In the genomic region with DNA sequence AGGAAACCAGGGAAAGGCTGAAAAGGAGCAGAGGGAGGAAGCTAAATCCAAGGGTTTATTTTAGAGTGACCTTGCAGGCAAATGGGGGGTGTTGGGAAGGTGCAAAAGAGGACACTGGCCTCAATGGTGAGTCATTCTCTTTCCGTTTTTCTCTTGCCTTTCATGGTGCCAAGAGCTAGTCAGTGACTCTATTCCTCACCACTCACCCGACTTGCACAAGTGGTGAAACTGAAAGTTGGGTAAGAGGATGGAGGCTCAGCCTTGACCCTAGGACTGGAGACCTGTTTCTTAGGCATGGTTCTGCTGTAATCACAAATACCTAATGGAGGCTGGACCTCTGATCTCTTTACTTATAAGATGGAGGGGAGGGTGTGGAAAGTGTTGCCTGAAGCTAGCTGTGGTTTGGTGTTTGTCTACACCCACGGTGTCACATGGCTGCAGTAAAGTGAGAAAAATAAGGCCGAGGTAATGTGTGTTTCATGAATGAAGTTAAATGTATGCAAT, we compare ENCODE assay signal across 1 cellular context.
A peak's percentile ranks its signal among the peaks of the same experiment; 100 is the strongest.
TF ChIP-seq lines count a peak whose summit lies in the region.

No MANE protein-coding gene starts in this region.

TF ChIP-seq in GM12878, 131 proteins besides CTCF, POLR2A, EP300 and RAD21 (continued from another document):
- TF ChIP-seq FOS (IDR thresholded peaks at IDR 0.05; ENCODE audit: borderline replicate concordance, extremely low read depth, insufficient read length): no peak
- TF ChIP-seq NR2C1 (IDR thresholded peaks at IDR 0.05): no peak
- TF ChIP-seq RUNX3 (IDR thresholded peaks at IDR 0.05; ENCODE audit: low read length): peak; percentile 31; the same call in 1 of the 2 replicates
- TF ChIP-seq RAD51 (IDR thresholded peaks at IDR 0.05): peak; percentile 59; the same call in 1 of the 2 replicates
- TF ChIP-seq BHLHE40 (IDR thresholded peaks at IDR 0.05; ENCODE audit: borderline replicate concordance in 1 of 2, low read depth in 2 of 2, low read length in 1 of 2): peak in 1 of 2 experiments; percentile 72; a peak in 2 of 4 replicates
- TF ChIP-seq NR2F1 (conservative IDR thresholded peaks at IDR 0.05): 0 out of 2 replicates have a peak, but pooled peaks have one; percentile 22
- TF ChIP-seq, protein P1, sequence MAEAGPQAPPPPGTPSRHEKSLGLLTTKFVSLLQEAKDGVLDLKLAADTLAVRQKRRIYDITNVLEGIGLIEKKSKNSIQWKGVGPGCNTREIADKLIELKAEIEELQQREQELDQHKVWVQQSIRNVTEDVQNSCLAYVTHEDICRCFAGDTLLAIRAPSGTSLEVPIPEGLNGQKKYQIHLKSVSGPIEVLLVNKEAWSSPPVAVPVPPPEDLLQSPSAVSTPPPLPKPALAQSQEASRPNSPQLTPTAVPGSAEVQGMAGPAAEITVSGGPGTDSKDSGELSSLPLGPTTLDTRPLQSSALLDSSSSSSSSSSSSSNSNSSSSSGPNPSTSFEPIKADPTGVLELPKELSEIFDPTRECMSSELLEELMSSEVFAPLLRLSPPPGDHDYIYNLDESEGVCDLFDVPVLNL (IDR thresholded peaks at IDR 0.05; ENCODE audit: low read depth, low read length): no peak
- TF ChIP-seq YY1 (IDR thresholded peaks at IDR 0.05; ENCODE audit: low read depth, low read length): peak; percentile 42; the same call in 1 of the 2 replicates
- no peak for TF ChIP-seq SPI1 (IDR thresholded peaks at IDR 0.05; ENCODE audit: borderline replicate concordance, insufficient read depth, low read depth, low read length)
- no peak for TF ChIP-seq ASH2L (IDR thresholded peaks at IDR 0.05; ENCODE audit: borderline replicate concordance, low read depth)
- TF ChIP-seq, protein P2, sequence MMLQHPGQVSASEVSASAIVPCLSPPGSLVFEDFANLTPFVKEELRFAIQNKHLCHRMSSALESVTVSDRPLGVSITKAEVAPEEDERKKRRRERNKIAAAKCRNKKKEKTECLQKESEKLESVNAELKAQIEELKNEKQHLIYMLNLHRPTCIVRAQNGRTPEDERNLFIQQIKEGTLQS (IDR thresholded peaks at IDR 0.05; ENCODE audit: borderline replicate concordance, extremely low read depth, low read depth, low read length): no peak
- TF ChIP-seq, protein P3, sequence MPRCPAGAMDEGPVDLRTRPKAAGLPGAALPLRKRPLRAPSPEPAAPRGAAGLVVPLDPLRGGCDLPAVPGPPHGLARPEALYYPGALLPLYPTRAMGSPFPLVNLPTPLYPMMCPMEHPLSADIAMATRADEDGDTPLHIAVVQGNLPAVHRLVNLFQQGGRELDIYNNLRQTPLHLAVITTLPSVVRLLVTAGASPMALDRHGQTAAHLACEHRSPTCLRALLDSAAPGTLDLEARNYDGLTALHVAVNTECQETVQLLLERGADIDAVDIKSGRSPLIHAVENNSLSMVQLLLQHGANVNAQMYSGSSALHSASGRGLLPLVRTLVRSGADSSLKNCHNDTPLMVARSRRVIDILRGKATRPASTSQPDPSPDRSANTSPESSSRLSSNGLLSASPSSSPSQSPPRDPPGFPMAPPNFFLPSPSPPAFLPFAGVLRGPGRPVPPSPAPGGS (IDR thresholded peaks at IDR 0.05; ENCODE audit: borderline replicate concordance, insufficient read depth, low read depth, low read length, poor library complexity, severe bottlenecking): no peak
